ENCODE assay signal across 10 cellular contexts in the genomic region with DNA sequence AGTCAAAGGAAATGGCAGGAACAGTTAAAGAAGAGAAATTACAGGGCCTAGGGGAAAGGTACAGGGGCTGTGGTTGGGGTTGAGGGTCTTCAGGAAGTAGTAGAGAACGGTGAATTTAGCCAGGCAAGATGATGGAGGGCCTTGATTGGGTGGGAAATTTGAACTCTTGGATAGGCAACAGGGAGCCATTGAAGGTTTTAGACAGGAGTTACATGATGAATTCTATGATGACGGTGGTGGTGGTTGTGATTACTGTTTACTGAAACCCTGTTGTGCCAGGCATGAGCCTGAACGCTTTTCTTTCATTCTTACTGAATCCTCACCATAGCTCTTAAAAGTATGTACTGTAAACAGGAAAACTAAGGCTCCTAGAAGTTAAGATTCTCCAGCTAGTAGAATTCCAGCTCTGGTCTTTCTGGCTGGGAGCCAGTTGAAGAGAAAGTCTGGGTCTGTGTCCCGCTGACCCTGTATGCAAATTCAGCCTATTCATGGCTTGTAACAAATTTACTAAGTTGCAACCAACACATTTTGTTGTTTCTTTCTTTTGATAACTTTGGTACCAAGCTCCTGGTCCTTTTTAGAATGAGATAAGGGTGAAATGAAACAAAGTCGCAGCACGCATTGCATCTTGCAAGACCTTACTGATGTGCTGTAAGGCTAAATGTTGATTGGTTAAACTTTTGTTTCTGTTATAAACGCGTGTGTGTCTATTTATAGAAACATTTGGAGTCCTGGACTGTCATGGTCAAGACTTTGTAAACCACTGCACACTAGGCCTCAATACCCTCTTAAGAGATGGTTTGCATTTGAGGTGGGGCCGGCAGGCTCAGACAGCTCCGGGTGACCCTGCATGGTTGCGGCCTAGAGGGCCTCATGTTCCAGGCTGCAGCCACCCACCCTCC. TPM values are rescaled to one million over a fixed set of nuclear protein-coding genes. Genes with fewer than 3 reads are reported as not detected.
DNase-seq lines count a peak whose midpoint lies in the region; ATAC-seq and TF ChIP-seq lines count a peak whose summit lies in the region.
"Had no signal": no experiment of that assay in that cellular context is flagged by ENCODE, and none has a peak within 500 bp of the region (broad histone marks: within the 10 kb centered on the region; RNA-seq: fewer than 3 reads in every experiment).

No MANE protein-coding gene starts in this region.

- H3K36me3 ChIP-seq in H7 (replicated peaks; ENCODE audit: control insufficient read depth, insufficient read depth, low read length) (peaks cover 1% of the 10 kb centered on the region), WERI-Rb-1 (peaks cover 10% of the 10 kb centered on the region), iPS-20b (ENCODE audit: insufficient read depth, low read depth, low read length) (peaks cover 15% of the 10 kb centered on the region; the same call in 1 of the 2 replicates), skeletal muscle tissue (ENCODE audit: control insufficient read depth in 3 of 3, insufficient read depth in 3 of 3, low read length in 3 of 3) (peaks cover 0 to 2% (median 0%) of the 10 kb centered on the region in 3 donors)

- H3K27ac ChIP-seq in WERI-Rb-1 (peak overlapping the region; percentile 89), iPS-20b (ENCODE audit: low read length) (peak overlapping the region; percentile 1), skeletal muscle tissue (ENCODE audit: low read depth, low read length) (peak overlapping the region; percentile 89)

- H3K9ac ChIP-seq in iPS-20b (ENCODE audit: low read depth, low read length) (no peak overlapping the region), skeletal muscle tissue (ENCODE audit: low read depth in 1 of 3, low read length in 3 of 3) (peak overlapping the region; percentile 52 to 86 (median 62))

- no peak for ATAC-seq in GM21717 (IDR thresholded peaks at IDR 0.05; ENCODE audit: unreplicated experiment)

- H3K4me1 ChIP-seq in iPS-20b (ENCODE audit: insufficient read depth, low read length): peaks cover 29% of the 10 kb centered on the region; the same call in 1 of the 2 replicates
- H3K4me1 ChIP-seq in skeletal muscle tissue (ENCODE audit: control insufficient read depth in 3 of 3, insufficient read depth in 3 of 3, low read length in 3 of 3): peaks cover 52 to 70% (median 61%) of the 10 kb centered on the region in 3 donors

- H3K4me3 ChIP-seq in H7 (ENCODE audit: insufficient read depth, low read depth, low read length) (no peak overlapping the region), WERI-Rb-1 (ENCODE audit: low read depth, low read length) (no peak overlapping the region), iPS-20b (ENCODE audit: low read length) (no peak overlapping the region), skeletal muscle tissue (ENCODE audit: low read length in 3 of 3) (peak overlapping the region in 2 of 3 donors; percentile 54 to 64)
- H3K4me3 ChIP-seq: dorsolateral prefrontal cortex had no signal

- H3K27me3 ChIP-seq in H7 (ENCODE audit: control insufficient read depth, insufficient read depth, low read length) (no peaks in the 10 kb centered on the region), WERI-Rb-1 (ENCODE audit: insufficient read depth, low read depth, severe bottlenecking) (no peaks in the 10 kb centered on the region), iPS-20b (ENCODE audit: insufficient read depth, low read length) (no peaks in the 10 kb centered on the region), skeletal muscle tissue (ENCODE audit: control insufficient read depth in 3 of 3, insufficient read depth in 3 of 3, low read length in 3 of 3) (no peaks in the 10 kb centered on the region)
- H3K27me3 ChIP-seq: dorsolateral prefrontal cortex had no signal

- H3K9me3 ChIP-seq in WERI-Rb-1 (ENCODE audit: severe bottlenecking) (no peaks in the 10 kb centered on the region), iPS-20b (ENCODE audit: insufficient read depth, low read depth, low read length) (no peaks in the 10 kb centered on the region), skeletal muscle tissue (ENCODE audit: control insufficient read depth in 3 of 3, low read length in 3 of 3) (no peaks in the 10 kb centered on the region)

- no peak for TF ChIP-seq CTCF in WERI-Rb-1 (IDR thresholded peaks at IDR 0.05; ENCODE audit: low read depth, low read length)

- DNase-seq in H7 (peak; percentile 28), WERI-Rb-1 (no peak), NCI-H1092 treated with DMSO at 0.1 percent for 48 hours (lab: John Stamatoyannopoulos, UW) (no peak), mesenteric fat pad (ENCODE audit: low spot score) (no peak), MV-4-11 (lab: John Stamatoyannopoulos, UW) (no peak)
- DNase-seq: dorsolateral prefrontal cortex, NCI-H1048 had no signal

RNA-seq across cellular contexts. Expression of gene ORAI1, which starts 6.0 kb away (rescaled TPM):
- total RNA-seq in H7 (2014; rRNA removed; shearing (Covaris generic)): 24.7 and 29.1 TPM in 2 replicates
- 10.4 TPM for total RNA-seq in skeletal muscle tissue
- 19.8 TPM for total RNA-seq in mesenteric fat pad

RNA-seq across cellular contexts. Expression of gene MORN3, which starts 37.1 kb away (rescaled TPM):
- total RNA-seq in H7 (2014; rRNA removed; shearing (Covaris generic)): 0.31 and 1.5 TPM in 2 replicates
- under 0.01 TPM for total RNA-seq in skeletal muscle tissue
- not detected for total RNA-seq in mesenteric fat pad

RNA-seq across cellular contexts. Expression of gene KDM2B, which starts 51.5 kb away (rescaled TPM):
- total RNA-seq in H7 (2014; rRNA removed; shearing (Covaris generic)): 94.3 and 109 TPM in 2 replicates
- total RNA-seq in skeletal muscle tissue (28.7 TPM), mesenteric fat pad (17.2 TPM)

Comparison
In these comparisons a context has a peak if more than half of its experiments do, and no peak if none do; other contexts are left out.
1. H3K4me3 ChIP-seq: peak in skeletal muscle tissue (2 of 3); none in H7 (single experiment), WERI-Rb-1 (single experiment) and iPS-20b (single experiment).
2. H3K27ac ChIP-seq: peak in every context shown above with its lines; median percentile 89 in WERI-Rb-1; 89 in skeletal muscle tissue; 1 in iPS-20b.